25 cellular contexts compared by ENCODE assay signal in genomic region chr12:91617830-91618229, GRCh38.
DNase-seq lines count a peak whose midpoint lies in the region; ATAC-seq and TF ChIP-seq lines count a peak whose summit lies in the region.
"Had no signal": no experiment of that assay in that cellular context is flagged by ENCODE, and none has a peak within 500 bp of the region (broad histone marks: within the 10 kb centered on the region; RNA-seq: fewer than 3 reads in every experiment).

No MANE protein-coding gene starts in this region.

- H3K27ac ChIP-seq in PC-9 = peak overlapping the region; percentile 86
- H3K27ac ChIP-seq: parathyroid adenoma, right lobe of liver, SJSA1 had no signal

- peaks cover 9% of the 10 kb centered on the region; the same call in 1 of the 2 replicates for H3F3A ChIP-seq in PC-9 (ENCODE audit: insufficient read depth, low read depth)

- no peaks in the 10 kb centered on the region for H3K9me3 ChIP-seq in PC-9 (ENCODE audit: insufficient read depth, low read depth)
- H3K9me3 ChIP-seq: mucosa of descending colon, right lobe of liver, SJSA1 had no signal

- peak overlapping the region; percentile 10; the same call in 1 of the 2 replicates for H3K4me3 ChIP-seq in PC-9
- H3K4me3 ChIP-seq: mucosa of descending colon, right lobe of liver, SJSA1 had no signal

- H2AFZ ChIP-seq in PC-9 = 0 out of 2 replicates have a peak overlapping the region, but pooled peaks have one; percentile 23
- H2AFZ ChIP-seq: parathyroid adenoma had no signal

- POLR2A ChIA-PET in PC-9 (lab: Charles Lee; ENCODE audit: unreplicated experiment) = interaction anchor here (0.6 kb wide), 1 partner anchor 160 kb away, joined by 3 read pairs; no protein-coding TSS in a partner anchor

- H3K27me3 ChIP-seq in PC-9 (ENCODE audit: insufficient read depth, low read depth) = no peaks in the 10 kb centered on the region
- H3K27me3 ChIP-seq: right lobe of liver, SJSA1 had no signal

- no peaks in the 10 kb centered on the region for H3K36me3 ChIP-seq in PC-9 (ENCODE audit: low read depth)
- H3K36me3 ChIP-seq: right lobe of liver, SJSA1 had no signal

- no peaks in the 10 kb centered on the region for H3K9me2 ChIP-seq in PC-9 (ENCODE audit: insufficient read depth)

- TF ChIP-seq CTCF in PC-9 (conservative IDR thresholded peaks at IDR 0.05) = no peak

- CTCF ChIA-PET in PC-9 (lab: Charles Lee) = no interaction called here

- ATAC-seq in GM18867 (IDR thresholded peaks at IDR 0.05; ENCODE audit: unreplicated experiment) = peak; percentile 74
- ATAC-seq in HG02870 (IDR thresholded peaks at IDR 0.05; ENCODE audit: unreplicated experiment) = peak; percentile 64
- ATAC-seq in HG03139 (IDR thresholded peaks at IDR 0.05; ENCODE audit: unreplicated experiment) = no peak
- ATAC-seq: activated T-cell treated with anti-CD3 and anti-CD28 coated beads, Interleukin-2, amount 50 U/mL, for 72 hours; mucosa of descending colon; right lobe of liver had no signal

- H3K79me2 ChIP-seq in PC-9 (ENCODE audit: low read depth) = no peaks in the 10 kb centered on the region
- H3K79me2 ChIP-seq: parathyroid adenoma had no signal

- H3K4me2 ChIP-seq in PC-9 = peak overlapping the region; percentile 64

- peak; percentile 5 to 74 for DNase-seq in PC-9
- peak; percentile 40 for DNase-seq in renal cortical epithelial cell (ENCODE audit: low read depth)
- no peak for DNase-seq in T-helper 9 cell
- DNase-seq in dermis blood vessel endothelial cell = no peak
- DNase-seq: activated CD4-positive, alpha-beta T cell treated with anti-CD3 and anti-CD28 coated beads for 4 hours; activated naive CD4-positive, alpha-beta T cell treated with anti-CD3 and anti-CD28 coated beads, Interleukin-2, amount 50 U/mL, for 16 hours; activated T-cell treated with anti-CD3 and anti-CD28 coated beads, Interleukin-2, amount 50 U/mL, for 72 hours; aorta; CD4-positive, CD25-positive, alpha-beta regulatory T cell; DMS 273 treated with DMSO at 0.1 percent for 48 hours; foreskin fibroblast; immature natural killer cell; Karpas-422; mucosa of descending colon; NCI-H1105; NCI-H2081; NCI-H446 treated with DMSO at 0.1 percent for 48 hours; nephron progenitor cell; NK-92 treated with Interleukin-12 subunit alpha and Interleukin-12 subunit beta, amount 100 ng/mL, for 24 hours; right lobe of liver had no signal

- H3K4me1 ChIP-seq in PC-9 (replicated peaks; ENCODE audit: insufficient read depth) = peaks cover 19% of the 10 kb centered on the region
- H3K4me1 ChIP-seq: parathyroid adenoma, right lobe of liver, SJSA1 had no signal

- TSS peak; percentile 99 for BruUV-seq in PC-9 (replicated peaks; lab: Mats Ljungman, UMichigan)

- H4K20me1 ChIP-seq in PC-9 (ENCODE audit: insufficient read depth) = no peaks in the 10 kb centered on the region

- intact Hi-C loops in PC-9 (cut with micrococcal nuclease; ENCODE audit: unreplicated experiment) = loop anchor here (5.0 kb wide), 2 partner anchors 159 to 524 kb away; no protein-coding TSS in a partner anchor

Comparison
In these comparisons a context has a peak if more than half of its experiments do, and no peak if none do; other contexts are left out.
1. DNase-seq: peak in PC-9 (2 of 2) and renal cortical epithelial cell (single experiment); none in T-helper 9 cell (single experiment) and dermis blood vessel endothelial cell (single experiment).